ENCODE assay signal across 15 cellular contexts in genomic region chr9:124478014-124478753, GRCh38. TPM values are rescaled to one million over a fixed set of nuclear protein-coding genes. Genes with fewer than 3 reads are reported as not detected.
DNase-seq lines count a peak whose midpoint lies in the region; ATAC-seq and TF ChIP-seq lines count a peak whose summit lies in the region.
"Had no signal": no experiment of that assay in that cellular context is flagged by ENCODE, and none has a peak within 500 bp of the region (broad histone marks: within the 10 kb centered on the region; RNA-seq: fewer than 3 reads in every experiment).

No MANE protein-coding gene starts in this region.

- H2AK5ac ChIP-seq in neuronal stem cell (ENCODE audit: low read depth, low read length) = peak overlapping the region; percentile 100

- no peak for TF ChIP-seq POLR2A in esophagus muscularis mucosa (IDR thresholded peaks at IDR 0.05; ENCODE audit: low read depth)

- peak overlapping the region; percentile 87 for H4K8ac ChIP-seq in neuronal stem cell (ENCODE audit: low read depth, low read length)

- DNase-seq in DMS53 (lab: John Stamatoyannopoulos, UW) (peak; percentile 44), DMS53 treated with DMSO at 0.1 percent for 48 hours (lab: John Stamatoyannopoulos, UW; ENCODE audit: unreplicated experiment) (no peak), NCI-H1436 treated with DMSO at 0.1 percent for 48 hours (lab: John Stamatoyannopoulos, UW) (peak; percentile 9), esophagus muscularis mucosa (ENCODE audit: extremely low spot score) (no peak), neuronal stem cell (ENCODE audit: low spot score) (no peak), caudate nucleus (lab: John Stamatoyannopoulos, UW) (no peak), epidermal melanocyte (ENCODE audit: insufficient read length, low spot score) (no peak)
- DNase-seq: 8988T; activated B cell treated with CpG ODN at 0.5 μM for 24 hours; effector memory CD4-positive, alpha-beta T cell; midbrain had no signal

- H2BK15ac ChIP-seq in neuronal stem cell (ENCODE audit: low read length) = peak overlapping the region; percentile 99

- TF ChIP-seq CTCF in esophagus muscularis mucosa (IDR thresholded peaks at IDR 0.05) = no peak

- no peaks in the 10 kb centered on the region for H3K36me3 ChIP-seq in esophagus muscularis mucosa
- no peaks in the 10 kb centered on the region for H3K36me3 ChIP-seq in neuronal stem cell (replicated peaks in 1 of 2; ENCODE audit: control insufficient read depth in 2 of 2, insufficient read depth in 2 of 2, low read length in 2 of 2)

- TF ChIP-seq EP300 in esophagus muscularis mucosa (IDR thresholded peaks at IDR 0.05) = no peak

- peak overlapping the region; percentile 52 for H3K23ac ChIP-seq in neuronal stem cell (ENCODE audit: low read depth, low read length, poor library complexity)

- H3K27me3 ChIP-seq in esophagus muscularis mucosa (peaks cover 4 to 94% (median 31%) of the 10 kb centered on the region in 4 donors), neuronal stem cell (ENCODE audit: control insufficient read depth in 3 of 3, insufficient read depth in 3 of 3, low read depth in 1 of 3, low read length in 3 of 3) (peaks cover 0 to 75% (median 12%) of the 10 kb centered on the region in 3 experiments)

- no peaks in the 10 kb centered on the region for H3K79me1 ChIP-seq in neuronal stem cell (ENCODE audit: low read depth, low read length)

- H4K91ac ChIP-seq in neuronal stem cell (ENCODE audit: low read depth, low read length, poor library complexity) = peak overlapping the region; percentile 1

- H2BK120ac ChIP-seq in neuronal stem cell (ENCODE audit: low read depth, low read length) = peak overlapping the region; percentile 100

- peak overlapping the region; percentile 99 for H3K18ac ChIP-seq in neuronal stem cell (ENCODE audit: low read length)

- H3K4ac ChIP-seq in neuronal stem cell (ENCODE audit: low read length) = peak overlapping the region; percentile 0

- H3K4me2 ChIP-seq in neuronal stem cell (ENCODE audit: insufficient read depth, low read length, poor library complexity, severe bottlenecking) = peak overlapping the region; percentile 52

- peak overlapping the region; percentile 95 for H2BK5ac ChIP-seq in neuronal stem cell (ENCODE audit: low read length)

- no peak overlapping the region for H3K27ac ChIP-seq in esophagus muscularis mucosa (replicated peaks in 1 of 4)
- H3K27ac ChIP-seq in neuronal stem cell (replicated peaks; ENCODE audit: low read length) = peak overlapping the region; percentile 73
- H3K27ac ChIP-seq in caudate nucleus (ENCODE audit: low read depth, low read length) = no peak overlapping the region

- H3K4me1 ChIP-seq in esophagus muscularis mucosa (peaks cover 3 to 14% (median 13%) of the 10 kb centered on the region in 4 donors), neuronal stem cell (ENCODE audit: control insufficient read depth in 2 of 2, insufficient read depth in 1 of 2, low read depth in 1 of 2, low read length in 2 of 2) (peaks cover 14 to 38% of the 10 kb centered on the region in 2 donors)

- peak overlapping the region; percentile 93 for H2BK12ac ChIP-seq in neuronal stem cell (ENCODE audit: low read length)

- peak overlapping the region; percentile 87 for H3K9ac ChIP-seq in neuronal stem cell (ENCODE audit: low read depth, low read length, poor library complexity)

- ATAC-seq in HG02571 (IDR thresholded peaks at IDR 0.05; ENCODE audit: unreplicated experiment) = no peak

- H3K4me3 ChIP-seq in esophagus muscularis mucosa = peak overlapping the region; percentile 21 to 37 (median 33)
- peak overlapping the region in 1 of 2 donors; percentile 41 for H3K4me3 ChIP-seq in neuronal stem cell (ENCODE audit: low read length in 2 of 2)

- H3K14ac ChIP-seq in neuronal stem cell (ENCODE audit: low read length) = peak overlapping the region; percentile 63

- H2AFZ ChIP-seq in neuronal stem cell (ENCODE audit: low read length) = peak overlapping the region; percentile 86

- intact Hi-C loops in esophagus muscularis mucosa (cut with DNase I) = no loop called here

- WGBS in esophagus muscularis mucosa = 40% methylated on average over 19 of the region's 34 CpGs
- no CpG with 5 or more reads among the region's 34 CpGs for WGBS in neuronal stem cell (ENCODE audit: extremely low coverage in 2 of 2, insufficient read length in 2 of 2, insufficient replicate concordance in 1 of 2), 2 donors

- H3K9me3 ChIP-seq in esophagus muscularis mucosa = no peaks in the 10 kb centered on the region
- H3K9me3 ChIP-seq in neuronal stem cell (replicated peaks in 1 of 2; ENCODE audit: control insufficient read depth in 2 of 2, insufficient read depth in 1 of 2, low read depth in 1 of 2, low read length in 2 of 2) = no peaks in the 10 kb centered on the region

RNA-seq across cellular contexts. Expression of gene ADGRD2, which starts 27.9 kb away (rescaled TPM):
- total RNA-seq in esophagus muscularis mucosa = not detected
- 0.54 TPM for polyA plus RNA-seq in neuronal stem cell (2013, experiment 1 of 2)
- polyA plus RNA-seq in neuronal stem cell (2013, experiment 2 of 2) = 0.58 TPM
- total RNA-seq: activated B cell treated with CpG ODN at 0.5 μM for 24 hours, LHCN-M2, SK-MEL-5 had no signal
- polyA plus RNA-seq: adipose tissue had no signal

RNA-seq across cellular contexts. Expression of gene NR5A1, which starts 29.0 kb away (rescaled TPM):
- under 1 TPM in 1 of 4 donors, not detected in 3; 0.17 TPM for total RNA-seq in esophagus muscularis mucosa
- polyA plus RNA-seq in neuronal stem cell (2013, experiment 1 of 2) = 0.33 TPM
- polyA plus RNA-seq in neuronal stem cell (2013, experiment 2 of 2) = 0.30 TPM
- total RNA-seq: activated B cell treated with CpG ODN at 0.5 μM for 24 hours, LHCN-M2, SK-MEL-5 had no signal

Comparison
In these comparisons a context has a peak if more than half of its experiments do, and no peak if none do; other contexts are left out.
1. DNase-seq: peak in DMS53 (single experiment) and NCI-H1436 treated with DMSO at 0.1 percent for 48 hours (single experiment); none in DMS53 treated with DMSO at 0.1 percent for 48 hours (single experiment), esophagus muscularis mucosa (single experiment), neuronal stem cell (single experiment), caudate nucleus (0 of 61) and epidermal melanocyte (single experiment).